Comparison of ENCODE assay signal across 15 cellular contexts in genomic region chr2:38615237-38615636, GRCh38. TPM values are rescaled to one million over a fixed set of nuclear protein-coding genes. Genes with fewer than 3 reads are reported as not detected.
DNase-seq lines count a peak whose midpoint lies in the region; ATAC-seq and TF ChIP-seq lines count a peak whose summit lies in the region.
"Had no signal": no experiment of that assay in that cellular context is flagged by ENCODE, and none has a peak within 500 bp of the region (broad histone marks: within the 10 kb centered on the region; RNA-seq: fewer than 3 reads in every experiment).

No MANE protein-coding gene starts in this region.

- H3K27ac Mint-ChIP-seq in activated T-helper 2 cell treated with anti-CD3 and anti-CD28 coated beads, Interferon-gamma antibody, Interleukin-2, Interleukin-4, amounts not matched to agents 10 μg/mL and 5 μg/mL and 100 μg/mL, durations not matched to agents 14 hours and 24 hours and 36 hours, result peak overlapping the region; percentile 26
- H3K27ac Mint-ChIP-seq: memory B cell had no signal

- in situ Hi-C loops in GM23248 (cut with MboI), result no loop called here

- H3K27me3 Mint-ChIP-seq in activated T-helper 2 cell treated with anti-CD3 and anti-CD28 coated beads, Interferon-gamma antibody, Interleukin-2, Interleukin-4, amounts not matched to agents 10 μg/mL and 5 μg/mL and 100 μg/mL, durations not matched to agents 14 hours and 24 hours and 36 hours (ENCODE audit: low read depth), result no peaks in the 10 kb centered on the region

- no peaks in the 10 kb centered on the region for H3F3A ChIP-seq in GM23248 (ENCODE audit: insufficient read depth)

- H3K4me3 ChIP-seq in BLaER1 treated with 17β-estradiol and CSF1 and Interleukin-3, amounts not matched to agents 10 nM and 100 nM, result no peak overlapping the region
- H3K4me3 ChIP-seq in GM23248 (no peak overlapping the region), fibroblast of villous mesenchyme (ENCODE audit: low read depth, low read length) (no peak overlapping the region)
- H3K4me3 ChIP-seq: HAP-1, SJSA1 had no signal

- no peaks in the 10 kb centered on the region for H3K79me2 ChIP-seq in GM23248 (ENCODE audit: insufficient read depth)

- intact Hi-C loops in activated T-helper 2 cell treated with anti-CD3 and anti-CD28 coated beads, Interferon-gamma antibody, Interleukin-2, Interleukin-4, amounts not matched to agents 10 μg/mL and 5 μg/mL and 100 μg/mL, durations not matched to agents 14 hours and 24 hours and 36 hours (cut with micrococcal nuclease), result loop anchor here (1.0 kb wide), 2 partner anchors 38 to 52 kb away; no protein-coding TSS in a partner anchor

- ATAC-seq in HG02763 (IDR thresholded peaks at IDR 0.05; ENCODE audit: unreplicated experiment), result no peak

- H3K4me3 Mint-ChIP-seq in activated T-helper 2 cell treated with anti-CD3 and anti-CD28 coated beads, Interferon-gamma antibody, Interleukin-2, Interleukin-4, amounts not matched to agents 10 μg/mL and 5 μg/mL and 100 μg/mL, durations not matched to agents 14 hours and 24 hours and 36 hours (ENCODE audit: low read depth), result no peak overlapping the region
- H3K4me3 Mint-ChIP-seq: memory B cell had no signal

- no peaks in the 10 kb centered on the region for H3K9me3 Mint-ChIP-seq in activated T-helper 2 cell treated with anti-CD3 and anti-CD28 coated beads, Interferon-gamma antibody, Interleukin-2, Interleukin-4, amounts not matched to agents 10 μg/mL and 5 μg/mL and 100 μg/mL, durations not matched to agents 14 hours and 24 hours and 36 hours
- H3K9me3 Mint-ChIP-seq: memory B cell had no signal

- H3K9me3 ChIP-seq in BLaER1 treated with 17β-estradiol and CSF1 and Interleukin-3, amounts not matched to agents 10 nM and 100 nM (replicated peaks in 1 of 11), result peaks cover 0 to 6% (median 0%) of the 10 kb centered on the region in 11 experiments; a peak in 2 of 22 replicates
- no peaks in the 10 kb centered on the region for H3K9me3 ChIP-seq in GM23248 (ENCODE audit: low read depth)
- H3K9me3 ChIP-seq: HAP-1, SJSA1 had no signal

- 4 to 12% methylated on average over 1 of the region's 1 CpG for WGBS in GM23248 (ENCODE audit: low coverage in 1 of 2, low lambda C conversion rate in 2 of 2, missing lambda C conversion rate in 2 of 2), 2 experiments

- H3K9me2 ChIP-seq in GM23248 (ENCODE audit: insufficient read depth), result no peaks in the 10 kb centered on the region

- H2AFZ ChIP-seq in GM23248, result no peak overlapping the region

- peaks cover 0 to 73% (median 53%) of the 10 kb centered on the region in 10 experiments; a peak in 16 of 20 replicates for H3K4me1 ChIP-seq in BLaER1 treated with 17β-estradiol and CSF1 and Interleukin-3, amounts not matched to agents 10 nM and 100 nM
- 0 out of 2 replicates have a peak, but pooled peaks cover 13% of the 10 kb centered on the region for H3K4me1 ChIP-seq in GM23248 (ENCODE audit: insufficient read depth)
- H3K4me1 ChIP-seq: HAP-1 had no signal

- DNase-seq in GM23248, result peak; percentile 54
- no peak for DNase-seq in activated T-helper 2 cell treated with anti-CD3 and anti-CD28 coated beads, Interferon-gamma antibody, Interleukin-2, Interleukin-4, amounts not matched to agents 10 μg/mL and 5 μg/mL and 100 μg/mL, durations not matched to agents 14 hours and 24 hours and 36 hours (ENCODE audit: low spot score)
- peak; percentile 47 for DNase-seq in fibroblast of villous mesenchyme (ENCODE audit: low read depth)
- DNase-seq in SKM-1 treated with dmso at 0.1 percent for 144 hours (lab: John Stamatoyannopoulos, UW; ENCODE audit: unreplicated experiment), result no peak
- no peak for DNase-seq in NCI-H187 (lab: John Stamatoyannopoulos, UW)
- no peak for DNase-seq in SK-N-DZ (ENCODE audit: low spot score)
- DNase-seq: amygdala, foreskin melanocyte, NCI-H2029, NCI-H82 had no signal

- TF ChIP-seq CTCF in fibroblast of villous mesenchyme (IDR thresholded peaks at IDR 0.05; ENCODE audit: insufficient read depth, low read depth, low read length), result no peak

- H3K27me3 ChIP-seq in BLaER1 treated with 17β-estradiol and CSF1 and Interleukin-3, amounts not matched to agents 10 nM and 100 nM, result peaks cover 0 to 95% (median 6%) of the 10 kb centered on the region in 11 experiments; a peak in 12 of 22 replicates
- H3K27me3 ChIP-seq in GM23248 (replicated peaks; ENCODE audit: insufficient read depth), result no peaks in the 10 kb centered on the region
- H3K27me3 ChIP-seq: SJSA1 had no signal

- H4K20me1 ChIP-seq in BLaER1 treated with 17β-estradiol and CSF1 and Interleukin-3, amounts not matched to agents 10 nM and 100 nM, result peaks cover 0 to 38% (median 0%) of the 10 kb centered on the region in 11 experiments; a peak in 7 of 22 replicates
- no peaks in the 10 kb centered on the region for H4K20me1 ChIP-seq in GM23248 (ENCODE audit: insufficient read depth)

- H3K9ac ChIP-seq in BLaER1 treated with 17β-estradiol and CSF1 and Interleukin-3, amounts not matched to agents 10 nM and 100 nM, result no peak overlapping the region
- H3K9ac ChIP-seq in GM23248, result no peak overlapping the region

- peaks cover 3% of the 10 kb centered on the region for H3K36me3 Mint-ChIP-seq in activated T-helper 2 cell treated with anti-CD3 and anti-CD28 coated beads, Interferon-gamma antibody, Interleukin-2, Interleukin-4, amounts not matched to agents 10 μg/mL and 5 μg/mL and 100 μg/mL, durations not matched to agents 14 hours and 24 hours and 36 hours (ENCODE audit: low read depth)
- H3K36me3 Mint-ChIP-seq: memory B cell had no signal

- H3K27ac ChIP-seq in BLaER1 treated with 17β-estradiol and CSF1 and Interleukin-3, amounts not matched to agents 10 nM and 100 nM, result no peak overlapping the region
- H3K27ac ChIP-seq in GM23248, result no peak overlapping the region
- H3K27ac ChIP-seq: SJSA1 had no signal

- peaks cover 73% of the 10 kb centered on the region for H3K4me1 Mint-ChIP-seq in activated T-helper 2 cell treated with anti-CD3 and anti-CD28 coated beads, Interferon-gamma antibody, Interleukin-2, Interleukin-4, amounts not matched to agents 10 μg/mL and 5 μg/mL and 100 μg/mL, durations not matched to agents 14 hours and 24 hours and 36 hours (ENCODE audit: low read depth)

- H3K4me2 ChIP-seq in BLaER1 treated with 17β-estradiol and CSF1 and Interleukin-3, amounts not matched to agents 10 nM and 100 nM, result peak overlapping the region in 6 of 11 experiments; percentile 2 to 58 (median 36); a peak in 9 of 22 replicates
- H3K4me2 ChIP-seq in GM23248 (ENCODE audit: unreplicated experiment), result no peak overlapping the region

- no peaks in the 10 kb centered on the region for H3K36me3 ChIP-seq in BLaER1 treated with 17β-estradiol and CSF1 and Interleukin-3, amounts not matched to agents 10 nM and 100 nM
- H3K36me3 ChIP-seq in GM23248 (ENCODE audit: low read depth), result no peaks in the 10 kb centered on the region
- H3K36me3 ChIP-seq: HAP-1, SJSA1 had no signal

RNA-seq across cellular contexts. Expression of gene HNRNPLL, which starts 12.5 kb away (rescaled TPM):
- total RNA-seq in GM23248 (2014; rRNA removed; shearing (Covaris generic)), result 34.9 and 42.6 TPM in 2 replicates
- polyA plus RNA-seq in GM23248 (2016; fragmentation: Nextera tagmentation; extraction: Ambion mirVana), result 31.3 and 32.6 TPM in 2 replicates
- total RNA-seq in activated T-helper 2 cell treated with anti-CD3 and anti-CD28 coated beads, Interferon-gamma antibody, Interleukin-2, Interleukin-4, amounts not matched to agents 10 μg/mL and 5 μg/mL and 100 μg/mL, durations not matched to agents 14 hours and 24 hours and 36 hours, result 65.7 and 67.7 TPM in 2 replicates
- total RNA-seq in fibroblast of villous mesenchyme, result 40.6 and 57.0 TPM in 2 replicates
- polyA plus RNA-seq in SK-N-DZ (2014; cell fraction: cytosol; rRNA removed), result 31.4 and 34.4 TPM in 2 replicates
- polyA plus RNA-seq in SK-N-DZ (2014; cell fraction: nucleus; rRNA removed), result 24.5 and 30.3 TPM in 2 replicates

RNA-seq across cellular contexts. Expression of gene GALM, which starts 50.7 kb away (rescaled TPM):
- 8.6 and 10.8 TPM in 2 replicates for total RNA-seq in GM23248 (2014; rRNA removed; shearing (Covaris generic))
- 7.6 and 8.8 TPM in 2 replicates for polyA plus RNA-seq in GM23248 (2016; fragmentation: Nextera tagmentation; extraction: Ambion mirVana)
- total RNA-seq in activated T-helper 2 cell treated with anti-CD3 and anti-CD28 coated beads, Interferon-gamma antibody, Interleukin-2, Interleukin-4, amounts not matched to agents 10 μg/mL and 5 μg/mL and 100 μg/mL, durations not matched to agents 14 hours and 24 hours and 36 hours, result 42.1 and 43.0 TPM in 2 replicates
- 17.4 and 19.9 TPM in 2 replicates for total RNA-seq in fibroblast of villous mesenchyme
- polyA plus RNA-seq in SK-N-DZ (2014; cell fraction: cytosol; rRNA removed), result 9.1 and 14.8 TPM in 2 replicates
- 0.50 and 5.3 TPM in 2 replicates for polyA plus RNA-seq in SK-N-DZ (2014; cell fraction: nucleus; rRNA removed)

Comparison
In these comparisons a context has a peak if more than half of its experiments do, and no peak if none do; other contexts are left out.
1. DNase-seq: peak in GM23248 (single experiment) and fibroblast of villous mesenchyme (single experiment); none in activated T-helper 2 cell treated with anti-CD3 and anti-CD28 coated beads, Interferon-gamma antibody, Interleukin-2, Interleukin-4, amounts not matched to agents 10 μg/mL and 5 μg/mL and 100 μg/mL, durations not matched to agents 14 hours and 24 hours and 36 hours (single experiment), SKM-1 treated with dmso at 0.1 percent for 144 hours (single experiment), NCI-H187 (0 of 2) and SK-N-DZ (single experiment).